ENCODE assay signal across 8 cellular contexts in genomic region chr4:123443401-123444297, GRCh38. TPM values are rescaled to one million over a fixed set of nuclear protein-coding genes. Genes with fewer than 3 reads are reported as not detected.
DNase-seq lines count a peak whose midpoint lies in the region; ATAC-seq and TF ChIP-seq lines count a peak whose summit lies in the region.

No MANE protein-coding gene starts in this region.

- POLR2A ChIA-PET in A673 (lab: Charles Lee; ENCODE audit: low non-redundant PET), result no interaction called here

- peak overlapping the region; percentile 72 for H3K27ac Mint-ChIP-seq in activated naive CD4-positive, alpha-beta T cell treated with anti-CD3 and anti-CD28 coated beads, Interleukin-2, amount 10 ng/mL, durations not matched to agents 7 days and 5 days

- peak overlapping the region; percentile 22 for H3K4me3 Mint-ChIP-seq in activated naive CD4-positive, alpha-beta T cell treated with anti-CD3 and anti-CD28 coated beads, Interleukin-2, amount 10 ng/mL, durations not matched to agents 7 days and 5 days

- H3K36me3 Mint-ChIP-seq in activated naive CD4-positive, alpha-beta T cell treated with anti-CD3 and anti-CD28 coated beads, Interleukin-2, amount 10 ng/mL, durations not matched to agents 7 days and 5 days, result no peaks in the 10 kb centered on the region

- TF ChIP-seq CTCF in HL-60 (IDR thresholded peaks at IDR 0.05; ENCODE audit: insufficient read depth, low read length) (no peak), lower lobe of right lung (IDR thresholded peaks at IDR 0.05) (no peak), A673 (conservative IDR thresholded peaks at IDR 0.05; ENCODE audit: low read depth, low read length) (no peak)

- H3K36me3 ChIP-seq in lower lobe of right lung, result no peaks in the 10 kb centered on the region
- H3K36me3 ChIP-seq in A673 (ENCODE audit: insufficient read depth, low read length, poor library complexity, severe bottlenecking), result no peaks in the 10 kb centered on the region

- peaks cover 23% of the 10 kb centered on the region for H3K4me1 Mint-ChIP-seq in activated naive CD4-positive, alpha-beta T cell treated with anti-CD3 and anti-CD28 coated beads, Interleukin-2, amount 10 ng/mL, durations not matched to agents 7 days and 5 days

- no TSS peak for BruUV-seq in A673 (replicated peaks; lab: Mats Ljungman, UMichigan)

- no peaks in the 10 kb centered on the region for H3K27me3 Mint-ChIP-seq in activated naive CD4-positive, alpha-beta T cell treated with anti-CD3 and anti-CD28 coated beads, Interleukin-2, amount 10 ng/mL, durations not matched to agents 7 days and 5 days

- CTCF ChIA-PET in activated naive CD4-positive, alpha-beta T cell treated with anti-CD3 and anti-CD28 coated beads, Interleukin-2, amount 10 ng/mL, durations not matched to agents 7 days and 5 days (lab: Charles Lee), result interaction anchor here (0.7 to 2.1 kb wide), 5 partner anchors 22 to 841 kb away, joined by 3 to 6 read pairs (median 5); no protein-coding TSS in a partner anchor
- CTCF ChIA-PET in A673 (lab: Charles Lee), result no interaction called here

- peak; percentile 61 for ATAC-seq in GM21367 (IDR thresholded peaks at IDR 0.05; ENCODE audit: unreplicated experiment)
- ATAC-seq in lower lobe of right lung, result peak; percentile 72 to 76

- peak overlapping the region; percentile 31; the same call in 1 of the 2 replicates for H3K4me3 ChIP-seq in GM08714 (ENCODE audit: low read length)
- no peak overlapping the region for H3K4me3 ChIP-seq in HL-60 (replicated peaks; ENCODE audit: insufficient read depth, low read length)
- H3K4me3 ChIP-seq in lower lobe of right lung, result peak overlapping the region; percentile 7
- H3K4me3 ChIP-seq in A673 (ENCODE audit: low read depth, low read length, poor library complexity, severe bottlenecking), result no peak overlapping the region

- DNase-seq in HL-60 (ENCODE audit: low read depth in 1 of 2, low spot score in 1 of 2), result peak in 1 of 2 experiments; percentile 61
- peak; percentile 49 for DNase-seq in activated naive CD4-positive, alpha-beta T cell treated with anti-CD3 and anti-CD28 coated beads, Interleukin-2, amount 10 ng/mL, durations not matched to agents 7 days and 5 days
- peak; percentile 55 for DNase-seq in lower lobe of right lung
- no peak for DNase-seq in SHP77 treated with DMSO at 0.1 percent for 48 hours (lab: John Stamatoyannopoulos, UW)
- DNase-seq in cortex of kidney (lab: John Stamatoyannopoulos, UW), result no peak
- DNase-seq in A673 (ENCODE audit: low spot score), result no peak

- H3K27ac ChIP-seq in HL-60 (replicated peaks), result peak overlapping the region; percentile 85
- peak overlapping the region; percentile 56 for H3K27ac ChIP-seq in lower lobe of right lung
- H3K27ac ChIP-seq in A673 (ENCODE audit: low read depth, low read length, poor library complexity, severe bottlenecking), result no peak overlapping the region

- H3K27me3 ChIP-seq in HL-60 (ENCODE audit: insufficient read depth, poor library complexity, severe bottlenecking) (no peaks in the 10 kb centered on the region), lower lobe of right lung (ENCODE audit: low read depth) (no peaks in the 10 kb centered on the region), A673 (replicated peaks; ENCODE audit: insufficient read depth, low read depth, low read length, poor library complexity) (no peaks in the 10 kb centered on the region)

- intact Hi-C loops in lower lobe of right lung (cut with DNase I), result no loop called here
- intact Hi-C loops in A673 (cut with micrococcal nuclease; ENCODE audit: unreplicated experiment), result no loop called here

- H3K9me3 Mint-ChIP-seq in activated naive CD4-positive, alpha-beta T cell treated with anti-CD3 and anti-CD28 coated beads, Interleukin-2, amount 10 ng/mL, durations not matched to agents 7 days and 5 days, result no peaks in the 10 kb centered on the region

- H3K9me3 ChIP-seq in lower lobe of right lung (no peaks in the 10 kb centered on the region), A673 (ENCODE audit: low read depth, low read length, poor library complexity, severe bottlenecking) (no peaks in the 10 kb centered on the region)

- H3K4me1 ChIP-seq in lower lobe of right lung, result peaks cover 23% of the 10 kb centered on the region
- peaks cover 4% of the 10 kb centered on the region for H3K4me1 ChIP-seq in A673 (ENCODE audit: insufficient read depth, low read length, poor library complexity, severe bottlenecking)

RNA-seq across cellular contexts. Expression of gene SPRY1, which starts 47.1 kb away (rescaled TPM):
- total RNA-seq in lower lobe of right lung, result 86.6 TPM
- total RNA-seq in A673 (2021), result 6.0 and 6.8 TPM in 2 replicates

Comparison
In these comparisons a context has a peak if more than half of its experiments do, and no peak if none do; other contexts are left out.
1. H3K4me3 ChIP-seq: peak in GM08714 (single experiment) and lower lobe of right lung (single experiment); none in HL-60 (single experiment) and A673 (single experiment).
2. DNase-seq: peak in activated naive CD4-positive, alpha-beta T cell treated with anti-CD3 and anti-CD28 coated beads, Interleukin-2, amount 10 ng/mL, durations not matched to agents 7 days and 5 days (single experiment) and lower lobe of right lung (single experiment); none in SHP77 treated with DMSO at 0.1 percent for 48 hours (single experiment), cortex of kidney (single experiment) and A673 (single experiment).
3. RNA of gene SPRY1, which starts 47.1 kb away (total RNA-seq): 86.6 TPM in lower lobe of right lung (single experiment); 6.0 to 6.8 TPM in A673; every median in the first group is over 10 times any median in the second.